1 cellular context compared by ENCODE assay signal in genomic region chr10:84783909-84784308, GRCh38.
TF ChIP-seq lines count a peak whose summit lies in the region.

No MANE protein-coding gene starts in this region.

TF ChIP-seq in SK-N-SH, 30 proteins besides CTCF, POLR2A, EP300 and RAD21 (continued from another document):
- no peak for TF ChIP-seq REST (IDR thresholded peaks at IDR 0.05; ENCODE audit: low read depth, low read length)
- TF ChIP-seq GABPA (IDR thresholded peaks at IDR 0.05; ENCODE audit: low read depth): no peak
- no peak for TF ChIP-seq MXI1 (IDR thresholded peaks at IDR 0.05; ENCODE audit: low read depth, low read length)
- TF ChIP-seq NFIC (IDR thresholded peaks at IDR 0.05; ENCODE audit: borderline replicate concordance): no peak
- no peak for TF ChIP-seq TCF12 (IDR thresholded peaks at IDR 0.05)
- no peak for TF ChIP-seq MAX (IDR thresholded peaks at IDR 0.05; ENCODE audit: low read depth)
- TF ChIP-seq SIN3A (IDR thresholded peaks at IDR 0.05; ENCODE audit: borderline replicate concordance, low read depth, low read length): no peak
